Comparison of ENCODE assay signal across 20 cellular contexts in the genomic region with DNA sequence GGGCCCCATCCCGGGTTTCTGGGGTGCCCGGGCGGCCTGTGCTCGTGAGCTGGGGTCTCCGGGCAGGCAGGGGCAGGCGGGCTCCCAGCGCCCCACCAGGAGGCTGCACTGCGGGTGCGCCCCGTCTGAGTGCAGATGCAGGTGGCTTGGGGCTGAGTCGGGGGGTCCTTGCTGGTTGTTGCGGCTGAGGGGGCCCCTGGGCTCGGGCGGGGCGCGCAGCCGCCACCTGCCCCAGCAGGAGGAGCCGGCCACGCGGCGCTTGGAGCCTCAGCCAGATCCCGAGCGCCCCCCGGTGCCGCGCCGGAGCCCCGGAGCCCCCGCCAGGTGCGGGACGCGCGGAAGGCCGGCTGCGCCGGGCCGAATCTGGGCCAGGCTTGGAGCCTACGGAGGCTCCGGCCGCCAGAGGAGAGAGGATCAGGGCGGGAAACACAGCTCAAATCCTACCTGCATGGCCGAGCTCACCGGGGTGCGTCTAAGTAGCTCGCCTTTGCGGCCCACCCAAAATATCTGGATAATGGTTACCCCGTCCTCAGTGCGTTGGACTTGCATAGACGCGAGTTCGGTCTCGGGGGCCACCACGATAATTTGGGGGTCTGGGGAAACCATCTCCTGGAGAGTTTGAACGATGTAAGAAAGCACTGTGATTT. TPM values are rescaled to one million over a fixed set of nuclear protein-coding genes. Genes with fewer than 3 reads are reported as not detected.
DNase-seq lines count a peak whose midpoint lies in the region; ATAC-seq and TF ChIP-seq lines count a peak whose summit lies in the region.
"Had no signal": no experiment of that assay in that cellular context is flagged by ENCODE, and none has a peak within 500 bp of the region (broad histone marks: within the 10 kb centered on the region; RNA-seq: fewer than 3 reads in every experiment).

No MANE protein-coding gene starts in this region.

- H3F3A ChIP-seq in neural progenitor cell (ENCODE audit: low read depth) (peaks cover 7% of the 10 kb centered on the region), SK-N-SH (replicated peaks; ENCODE audit: insufficient read depth) (peaks cover 8% of the 10 kb centered on the region)

- no peak for TF ChIP-seq RAD21 in SK-N-SH (IDR thresholded peaks at IDR 0.05; ENCODE audit: low read length)

- H3K79me2 ChIP-seq in neural progenitor cell (ENCODE audit: low read depth) (no peaks in the 10 kb centered on the region), SK-N-SH (ENCODE audit: insufficient read depth) (no peaks in the 10 kb centered on the region)

- no peaks in the 10 kb centered on the region for H3K36me3 Mint-ChIP-seq in CD8-positive, alpha-beta T cell
- no peaks in the 10 kb centered on the region for H3K36me3 Mint-ChIP-seq in neural progenitor cell
- H3K36me3 Mint-ChIP-seq: stimulated activated memory B cell treated with anti-CD40 and anti-IgM and Interleukin-4, amounts not matched to agents 10 μg/mL and 1 μg/mL and 100 μg/mL, for 72 hours had no signal

- peaks cover 13% of the 10 kb centered on the region for H3K4me1 ChIP-seq in CD8-positive, alpha-beta T cell (ENCODE audit: insufficient read depth, low read length)
- no peaks in the 10 kb centered on the region for H3K4me1 ChIP-seq in HEK293 (ENCODE audit: control insufficient read depth, insufficient read depth, low read length)
- peaks cover 18 to 57% (median 54%) of the 10 kb centered on the region in 4 donors for H3K4me1 ChIP-seq in esophagus muscularis mucosa
- no peaks in the 10 kb centered on the region for H3K4me1 ChIP-seq in neural progenitor cell
- H3K4me1 ChIP-seq in SK-N-SH (ENCODE audit: control insufficient read depth in 1 of 2, insufficient read depth in 2 of 2, low read depth in 1 of 2, low read length in 1 of 2): peaks cover 0 to 4% of the 10 kb centered on the region in 2 experiments; a peak in 1 of 4 replicates

- no peak for TF ChIP-seq CTCF in CD8-positive, alpha-beta T cell (IDR thresholded peaks at IDR 0.05)
- TF ChIP-seq CTCF in HEK293 (tag by site-specific recombination; IDR thresholded peaks at IDR 0.05) (no peak), esophagus muscularis mucosa (IDR thresholded peaks at IDR 0.05) (no peak), neural progenitor cell (IDR thresholded peaks at IDR 0.05) (peak; percentile 3), SK-N-SH (IDR thresholded peaks at IDR 0.05) (no peak)

- H3K27me3 ChIP-seq in CD8-positive, alpha-beta T cell (ENCODE audit: insufficient read depth, low read length): peaks cover 56% of the 10 kb centered on the region
- H3K27me3 ChIP-seq in esophagus muscularis mucosa (peaks cover 5 to 100% (median 56%) of the 10 kb centered on the region in 4 donors), neural progenitor cell (peaks cover 100% of the 10 kb centered on the region), SK-N-SH (ENCODE audit: insufficient read depth) (peaks cover 52% of the 10 kb centered on the region)

- peaks cover 38% of the 10 kb centered on the region for H4K20me1 ChIP-seq in neural progenitor cell (ENCODE audit: low read depth)
- no peaks in the 10 kb centered on the region for H4K20me1 ChIP-seq in SK-N-SH (ENCODE audit: insufficient read depth)

- H3K9ac ChIP-seq in neural progenitor cell (no peak overlapping the region), SK-N-SH (no peak overlapping the region)

- TF ChIP-seq EP300 in esophagus muscularis mucosa (IDR thresholded peaks at IDR 0.05) (no peak), SK-N-SH (IDR thresholded peaks at IDR 0.05; ENCODE audit: borderline replicate concordance in 1 of 2, low read depth in 1 of 2, low read length in 1 of 2) (no peak)

- CTCF ChIA-PET in CD8-positive, alpha-beta T cell (lab: Charles Lee): interaction anchor here (1.7 kb wide), 1 partner anchor 11 kb away, joined by 8 read pairs; no protein-coding TSS in a partner anchor
- CTCF ChIA-PET in HEK293 (lab: Yijun Ruan, JAX) (interaction anchor here (0.5 to 5.0 kb wide), 3 partner anchors 12 to 646 kb away, joined by 3 to 43 read pairs (median 4); no protein-coding TSS in a partner anchor), SK-N-SH (lab: Yijun Ruan, JAX) (interaction anchor here (0.9 to 25.3 kb wide), 12 partner anchors 11 to 306 kb away, joined by 3 to 1098 read pairs (median 4); partner anchors contain the start of genes SYT8 and TNNI2)

- no peak for ATAC-seq in CD8-positive, alpha-beta T cell
- ATAC-seq in sciatic nerve: no peak
- no peak for ATAC-seq in GM18511 (IDR thresholded peaks at IDR 0.05; ENCODE audit: unreplicated experiment)
- ATAC-seq: activated CD4-positive, alpha-beta T cell treated with anti-CD3 and anti-CD28 coated beads for 36 hours; stimulated activated memory B cell treated with anti-CD40 and anti-IgM and Interleukin-4, amounts not matched to agents 10 μg/mL and 1 μg/mL and 100 μg/mL, for 72 hours had no signal

- intact Hi-C loops in CD8-positive, alpha-beta T cell (cut with DNase I, micrococcal nuclease): no loop called here
- intact Hi-C loops in esophagus muscularis mucosa (cut with DNase I): no loop called here
- intact Hi-C loops in sciatic nerve (cut with DNase I): no loop called here

- no peak overlapping the region for H3K27ac Mint-ChIP-seq in CD8-positive, alpha-beta T cell
- no peak overlapping the region for H3K27ac Mint-ChIP-seq in neural progenitor cell
- H3K27ac Mint-ChIP-seq: activated CD4-positive, alpha-beta T cell treated with anti-CD3 and anti-CD28 coated beads for 36 hours; activated T-cell treated with anti-CD3 and anti-CD28 coated beads, Interleukin-2, amount 50 U/mL, for 24 hours; stimulated activated memory B cell treated with anti-CD40 and anti-IgM and Interleukin-4, amounts not matched to agents 10 μg/mL and 1 μg/mL and 100 μg/mL, for 72 hours had no signal

- TF ChIP-seq POLR2A in esophagus muscularis mucosa (IDR thresholded peaks at IDR 0.05; ENCODE audit: low read depth): no peak

- H3K4me1 Mint-ChIP-seq in CD8-positive, alpha-beta T cell (ENCODE audit: low read depth): peaks cover 7% of the 10 kb centered on the region
- H3K4me1 Mint-ChIP-seq in neural progenitor cell: peaks cover 11% of the 10 kb centered on the region

- H2AFZ ChIP-seq in neural progenitor cell (replicated peaks) (no peak overlapping the region), SK-N-SH (ENCODE audit: low read depth) (no peak overlapping the region)

- POLR2A ChIA-PET in CD8-positive, alpha-beta T cell (lab: Charles Lee): no interaction called here
- POLR2A ChIA-PET in HEK293 (lab: Yijun Ruan, JAX): no interaction called here
- POLR2A ChIA-PET in SK-N-SH (lab: Yijun Ruan, JAX): interaction anchor here (0.9 to 1.7 kb wide), 6 partner anchors 12 to 192 kb away, joined by 3 to 5 read pairs (median 4); no protein-coding TSS in a partner anchor

- peaks cover 49% of the 10 kb centered on the region for H3K27me3 Mint-ChIP-seq in CD8-positive, alpha-beta T cell (ENCODE audit: low read depth)
- H3K27me3 Mint-ChIP-seq in neural progenitor cell (ENCODE audit: insufficient read depth, low read depth): peaks cover 54% of the 10 kb centered on the region

- H3K27ac ChIP-seq in CD8-positive, alpha-beta T cell (ENCODE audit: low read depth, low read length): no peak overlapping the region
- H3K27ac ChIP-seq in HEK293 (ENCODE audit: extremely low read depth, low read depth, low read length) (no peak overlapping the region; the same call in 1 of the 2 replicates), esophagus muscularis mucosa (replicated peaks in 1 of 4) (no peak overlapping the region), neural progenitor cell (no peak overlapping the region), SK-N-SH (ENCODE audit: low read depth in 2 of 2, low read length in 1 of 2) (peak overlapping the region in 1 of 2 experiments; percentile 47; a peak in 1 of 4 replicates)
- H3K27ac ChIP-seq: prostate gland had no signal

- no CpG with 5 or more reads among the region's 54 CpGs for WGBS in esophagus muscularis mucosa
- 1% methylated on average over 16 of the region's 54 CpGs for WGBS in SK-N-SH (ENCODE audit: low lambda C conversion rate)

- H3K9me2 ChIP-seq in SK-N-SH: no peaks in the 10 kb centered on the region

- H3K36me3 ChIP-seq in CD8-positive, alpha-beta T cell (ENCODE audit: insufficient read depth, low read length): no peaks in the 10 kb centered on the region
- H3K36me3 ChIP-seq in HEK293 (ENCODE audit: control insufficient read depth in 2 of 2, insufficient read depth in 1 of 2, low read length in 2 of 2): no peaks in the 10 kb centered on the region
- H3K36me3 ChIP-seq in esophagus muscularis mucosa: no peaks in the 10 kb centered on the region
- H3K36me3 ChIP-seq in neural progenitor cell: no peaks in the 10 kb centered on the region
- H3K36me3 ChIP-seq in SK-N-SH (replicated peaks in 1 of 2; ENCODE audit: control insufficient read depth in 1 of 2, insufficient read depth in 2 of 2, low read length in 1 of 2): no peaks in the 10 kb centered on the region
- H3K36me3 ChIP-seq: prostate gland had no signal

- H3K4me3 Mint-ChIP-seq in CD8-positive, alpha-beta T cell: peak overlapping the region; percentile 35
- peak overlapping the region; percentile 65 for H3K4me3 Mint-ChIP-seq in neural progenitor cell
- H3K4me3 Mint-ChIP-seq: activated CD4-positive, alpha-beta T cell treated with anti-CD3 and anti-CD28 coated beads for 36 hours; activated T-cell treated with anti-CD3 and anti-CD28 coated beads, Interleukin-2, amount 50 U/mL, for 24 hours; stimulated activated memory B cell treated with anti-CD40 and anti-IgM and Interleukin-4, amounts not matched to agents 10 μg/mL and 1 μg/mL and 100 μg/mL, for 72 hours had no signal

- peak in 1 of 7 experiments; percentile 6 for DNase-seq in CD8-positive, alpha-beta T cell
- DNase-seq in esophagus muscularis mucosa (ENCODE audit: extremely low spot score): no peak
- DNase-seq in neural progenitor cell (ENCODE audit: low spot score): peak; percentile 62
- DNase-seq in sciatic nerve (ENCODE audit: low spot score): no peak
- DNase-seq in SK-N-SH: no peak
- DNase-seq: activated T-cell treated with anti-CD3 and anti-CD28 coated beads, Interleukin-2, amount 50 U/mL, for 24 hours; anterior cingulate cortex; C1 segment of cervical spinal cord; KG1; midbrain; NCI-H1694 treated with DMSO at 0.1 percent for 48 hours; NCI-H524 treated with DMSO at 0.1 percent for 48 hours; stimulated activated CD4-positive, alpha-beta T cell treated with anti-CD3 and anti-CD28 coated beads, Interleukin-4, amount 100 ng/mL, for 4 hours had no signal

- peak overlapping the region; percentile 56 for H3K4me2 ChIP-seq in neural progenitor cell
- no peak overlapping the region for H3K4me2 ChIP-seq in SK-N-SH

- H3K9me3 ChIP-seq in CD8-positive, alpha-beta T cell (ENCODE audit: low read length): no peaks in the 10 kb centered on the region
- H3K9me3 ChIP-seq in HEK293 (ENCODE audit: control insufficient read depth, insufficient read depth, low read depth, low read length) (no peaks in the 10 kb centered on the region), esophagus muscularis mucosa (no peaks in the 10 kb centered on the region), neural progenitor cell (ENCODE audit: low read depth) (no peaks in the 10 kb centered on the region), SK-N-SH (no peaks in the 10 kb centered on the region)
- H3K9me3 ChIP-seq: prostate gland had no signal

- no peak overlapping the region for H3K4me3 ChIP-seq in CD8-positive, alpha-beta T cell (ENCODE audit: low read depth, low read length)
- H3K4me3 ChIP-seq in HEK293 (ENCODE audit: low read depth, low read length): no peak overlapping the region
- H3K4me3 ChIP-seq in esophagus muscularis mucosa: peak overlapping the region; percentile 24 to 47 (median 26)
- H3K4me3 ChIP-seq in neural progenitor cell: peak overlapping the region; percentile 25
- peak overlapping the region in 1 of 2 experiments; percentile 30; a peak in 1 of 4 replicates for H3K4me3 ChIP-seq in SK-N-SH (ENCODE audit: low read depth in 2 of 2, low read length in 1 of 2)

- H3K9me3 Mint-ChIP-seq in CD8-positive, alpha-beta T cell: no peaks in the 10 kb centered on the region
- no peaks in the 10 kb centered on the region for H3K9me3 Mint-ChIP-seq in neural progenitor cell
- H3K9me3 Mint-ChIP-seq: activated T-cell treated with anti-CD3 and anti-CD28 coated beads, Interleukin-2, amount 50 U/mL, for 24 hours; stimulated activated memory B cell treated with anti-CD40 and anti-IgM and Interleukin-4, amounts not matched to agents 10 μg/mL and 1 μg/mL and 100 μg/mL, for 72 hours had no signal

RNA-seq across cellular contexts. Expression of gene IGF2, which starts 0.6 kb away (rescaled TPM):
- not detected for total RNA-seq in CD8-positive, alpha-beta T cell
- total RNA-seq in esophagus muscularis mucosa (10 to 100 TPM; 25.5 to 59.6 (median 33.0) TPM), neural progenitor cell (ENCODE audit: low replicate concordance) (0.45 and 3.3 TPM in 2 replicates), sciatic nerve (473 TPM)
- polyA plus RNA-seq in SK-N-SH (2012; rRNA removed): 0.05 TPM in 1 of 2 replicates, not detected in the other
- 0.03 and 0.04 TPM in 2 replicates for polyA plus RNA-seq in SK-N-SH (2012; cell fraction: cytosol; rRNA removed)
- not detected in 2 replicates for polyA plus RNA-seq in SK-N-SH (2012; cell fraction: nucleus; rRNA removed)
- total RNA-seq: RPMI7951 had no signal

RNA-seq across cellular contexts. Expression of gene INS, which starts 21.2 kb away (rescaled TPM):
- not detected for total RNA-seq in CD8-positive, alpha-beta T cell
- total RNA-seq in esophagus muscularis mucosa (not detected), neural progenitor cell (ENCODE audit: low replicate concordance) (not detected in 2 replicates), sciatic nerve (1.5 TPM)
- polyA plus RNA-seq in SK-N-SH (2012; rRNA removed): not detected in 2 replicates
- not detected in 2 replicates for polyA plus RNA-seq in SK-N-SH (2012; cell fraction: cytosol; rRNA removed)
- not detected in 2 replicates for polyA plus RNA-seq in SK-N-SH (2012; cell fraction: nucleus; rRNA removed)
- total RNA-seq: activated CD4-positive, alpha-beta T cell treated with anti-CD3 and anti-CD28 coated beads for 36 hours; dermis microvascular lymphatic vessel endothelial cell; prostate gland; RPMI7951 had no signal

RNA-seq across cellular contexts. Expression of gene TH, which starts 31.8 kb away (rescaled TPM):
- not detected for total RNA-seq in CD8-positive, alpha-beta T cell
- 1 to 10 TPM in 1 of 4 donors, not detected in 3; 1.3 TPM for total RNA-seq in esophagus muscularis mucosa
- total RNA-seq in neural progenitor cell (ENCODE audit: low replicate concordance): 2.0 and 6.2 TPM in 2 replicates
- total RNA-seq in sciatic nerve: 0.36 TPM
- not detected in 2 replicates for polyA plus RNA-seq in SK-N-SH (2012; rRNA removed)
- polyA plus RNA-seq in SK-N-SH (2012; cell fraction: cytosol; rRNA removed): not detected in 2 replicates
- polyA plus RNA-seq in SK-N-SH (2012; cell fraction: nucleus; rRNA removed): not detected in 2 replicates
- total RNA-seq: activated CD4-positive, alpha-beta T cell treated with anti-CD3 and anti-CD28 coated beads for 36 hours had no signal

Comparison
In these comparisons a context has a peak if more than half of its experiments do, and no peak if none do; other contexts are left out.
1. H3K4me3 ChIP-seq: peak in esophagus muscularis mucosa (4 of 4) and neural progenitor cell (single experiment); none in CD8-positive, alpha-beta T cell (single experiment) and HEK293 (single experiment).